ENCODE assay signal across 12 cellular contexts in genomic region chr3:9420850-9421549, GRCh38. TPM values are rescaled to one million over a fixed set of nuclear protein-coding genes. Genes with fewer than 3 reads are reported as not detected.
DNase-seq lines count a peak whose midpoint lies in the region; ATAC-seq, FAIRE-seq and TF ChIP-seq lines count a peak whose summit lies in the region.
"Had no signal": no experiment of that assay in that cellular context is flagged by ENCODE, and none has a peak within 500 bp of the region (broad histone marks: within the 10 kb centered on the region; RNA-seq: fewer than 3 reads in every experiment).

No MANE protein-coding gene starts in this region.

- H3K27ac Mint-ChIP-seq in activated naive CD8-positive, alpha-beta T cell treated with anti-CD3 and anti-CD28 coated beads for 36 hours: peak overlapping the region; percentile 71

- CTCF ChIA-PET in A549 (lab: Yijun Ruan, JAX): interaction anchor here (0.6 to 3.0 kb wide), 3 partner anchors 17 to 68 kb away, joined by 3 to 22 read pairs (median 4); no protein-coding TSS in a partner anchor

- ATAC-seq in A549 (no peak), lower lobe of right lung (no peak)
- ATAC-seq: left cardiac atrium had no signal

- no peaks in the 10 kb centered on the region for H3K9me3 Mint-ChIP-seq in activated naive CD8-positive, alpha-beta T cell treated with anti-CD3 and anti-CD28 coated beads for 36 hours

- FAIRE-seq in A549 (lab: Jason Lieb, UNC): no peak
- FAIRE-seq: colon had no signal

- no peak for TF ChIP-seq RAD21 in A549 (conservative IDR thresholded peaks at IDR 0.05 in 1 of 2, IDR thresholded peaks at IDR 0.05 in 1 of 2)

- no peak for TF ChIP-seq POLR2A in A549 (IDR thresholded peaks at IDR 0.05; ENCODE audit: low read length)

- DNase-seq in A549 (ENCODE audit: low read depth in 1 of 2, low spot score in 1 of 2) (peak in 1 of 2 experiments; percentile 36), HCEC 1CT (peak; percentile 30), iris pigment epithelial cell (ENCODE audit: low read depth) (peak; percentile 63), amniotic stem cell (lab: John Stamatoyannopoulos, UW) (no peak), lower lobe of right lung (no peak), NCI-H1694 (lab: John Stamatoyannopoulos, UW) (no peak)
- DNase-seq in activated naive CD8-positive, alpha-beta T cell treated with anti-CD3 and anti-CD28 coated beads for 36 hours: no peak
- no peak for DNase-seq in activated CD4-positive, alpha-beta T cell treated with anti-CD3 and anti-CD28 coated beads for 48 hours
- DNase-seq: left cardiac atrium, NCI-H2029, T1000 had no signal

- H3K4me1 Mint-ChIP-seq in activated naive CD8-positive, alpha-beta T cell treated with anti-CD3 and anti-CD28 coated beads for 36 hours: peaks cover 43% of the 10 kb centered on the region

- POLR2A ChIA-PET in A549 (lab: Yijun Ruan, JAX): interaction anchor here (0.8 to 5.9 kb wide), 4 partner anchors 21 to 57 kb away, joined by 4 to 62 read pairs (median 6); partner anchors contain the start of gene SETD5

- WGBS in A549 (ENCODE audit: missing lambda C conversion rate): 54% methylated on average over 2 of the region's 2 CpGs

- peaks cover 28% of the 10 kb centered on the region for H3K36me3 Mint-ChIP-seq in activated naive CD8-positive, alpha-beta T cell treated with anti-CD3 and anti-CD28 coated beads for 36 hours

- no peaks in the 10 kb centered on the region for H3K27me3 Mint-ChIP-seq in activated naive CD8-positive, alpha-beta T cell treated with anti-CD3 and anti-CD28 coated beads for 36 hours

- no peaks in the 10 kb centered on the region for H3K27me3 ChIP-seq in lower lobe of right lung (ENCODE audit: low read depth)

- TF ChIP-seq EP300 in A549 (IDR thresholded peaks at IDR 0.05): no peak

- intact Hi-C loops in lower lobe of right lung (cut with DNase I): no loop called here

- peaks cover 15% of the 10 kb centered on the region for H3K36me3 ChIP-seq in lower lobe of right lung

- H3K27ac ChIP-seq in A549 (peak overlapping the region; percentile 81 to 85), lower lobe of right lung (no peak overlapping the region)

- H3K9me3 ChIP-seq in A549 (no peaks in the 10 kb centered on the region), lower lobe of right lung (no peaks in the 10 kb centered on the region)

- peaks cover 75% of the 10 kb centered on the region for H3K4me1 ChIP-seq in A549
- peaks cover 66% of the 10 kb centered on the region for H3K4me1 ChIP-seq in lower lobe of right lung

- peak overlapping the region; percentile 69 for H3K4me2 ChIP-seq in A549

- TF ChIP-seq CTCF in A549 (IDR thresholded peaks at IDR 0.05) (no peak), lower lobe of right lung (IDR thresholded peaks at IDR 0.05) (no peak)

- H3K4me3 ChIP-seq in A549 (no peak overlapping the region), lower lobe of right lung (no peak overlapping the region)

- H3K4me3 Mint-ChIP-seq in activated naive CD8-positive, alpha-beta T cell treated with anti-CD3 and anti-CD28 coated beads for 36 hours: no peak overlapping the region

TF ChIP-seq in A549, 52 proteins besides CTCF, POLR2A, EP300 and RAD21:
- peak; percentile 50; the same call in 1 of the 2 replicates for TF ChIP-seq MYC (IDR thresholded peaks at IDR 0.05; ENCODE audit: borderline replicate concordance, low read length)
- TF ChIP-seq HEYL (CRISPR knock-in tag; IDR thresholded peaks at IDR 0.05): no peak
- TF ChIP-seq FOSL2 (IDR thresholded peaks at IDR 0.05): no peak; the same call in 1 of the 2 replicates
- peak; percentile 73 for TF ChIP-seq FOSL2 (CRISPR knock-in tag; IDR thresholded peaks at IDR 0.05)
- peak; percentile 11 for TF ChIP-seq MAFK (IDR thresholded peaks at IDR 0.05; ENCODE audit: partially characterized antibody)
- peak; percentile 46 for TF ChIP-seq MAX (IDR thresholded peaks at IDR 0.05)
- TF ChIP-seq CHD4 (IDR thresholded peaks at IDR 0.05; ENCODE audit: borderline replicate concordance): no peak

RNA-seq across cellular contexts. Expression of gene SETD5, which starts 23.6 kb away (rescaled TPM):
- polyA plus RNA-seq in A549 (2011; rRNA removed) (92.3 and 116 TPM in 2 replicates), A549 (2017; fragmentation: RNase III; extraction: RNeasy Plus Mini Kit Qiagen cat#74134 plus additional on column Dnase treatment) (41.7 to 46.1 TPM (median 44.2 TPM) in 3 replicates)
- polyA plus RNA-seq in A549 (2012; cell fraction: cytosol; rRNA removed): 27.4 and 36.6 TPM in 2 replicates
- 70.5 and 82.3 TPM in 2 replicates for polyA plus RNA-seq in A549 (2012; cell fraction: nucleus; rRNA removed)
- polyA minus RNA-seq in A549 (2011; rRNA and poly(A)+ RNA removed): 151 and 153 TPM in 2 replicates
- total RNA-seq in activated naive CD8-positive, alpha-beta T cell treated with anti-CD3 and anti-CD28 coated beads for 36 hours: 100 to 1,000 TPM; 104 to 112 TPM
- total RNA-seq in lower lobe of right lung: 116 TPM

RNA-seq across cellular contexts. Expression of gene THUMPD3, which starts 58.1 kb away (rescaled TPM):
- 86.0 and 93.2 TPM in 2 replicates for polyA plus RNA-seq in A549 (2011; rRNA removed)
- polyA plus RNA-seq in A549 (2012; cell fraction: cytosol; rRNA removed): 30.2 and 32.0 TPM in 2 replicates
- 15.7 and 22.5 TPM in 2 replicates for polyA plus RNA-seq in A549 (2012; cell fraction: nucleus; rRNA removed)
- 53.9 to 64.4 TPM (median 60.7 TPM) in 3 replicates for polyA plus RNA-seq in A549 (2017; fragmentation: RNase III; extraction: RNeasy Plus Mini Kit Qiagen cat#74134 plus additional on column Dnase treatment)
- polyA minus RNA-seq in A549 (2011; rRNA and poly(A)+ RNA removed): 50.7 and 51.4 TPM in 2 replicates
- total RNA-seq in activated naive CD8-positive, alpha-beta T cell treated with anti-CD3 and anti-CD28 coated beads for 36 hours: 10 to 100 TPM; 62.5 to 63.8 TPM
- 29.2 TPM for total RNA-seq in lower lobe of right lung

Comparison
In these comparisons a context has a peak if more than half of its experiments do, and no peak if none do; other contexts are left out.
1. DNase-seq: peak in HCEC 1CT (single experiment) and iris pigment epithelial cell (single experiment); none in activated naive CD8-positive, alpha-beta T cell treated with anti-CD3 and anti-CD28 coated beads for 36 hours (single experiment), amniotic stem cell (single experiment), lower lobe of right lung (single experiment), NCI-H1694 (single experiment) and activated CD4-positive, alpha-beta T cell treated with anti-CD3 and anti-CD28 coated beads for 48 hours (single experiment).